In the genomic region with DNA sequence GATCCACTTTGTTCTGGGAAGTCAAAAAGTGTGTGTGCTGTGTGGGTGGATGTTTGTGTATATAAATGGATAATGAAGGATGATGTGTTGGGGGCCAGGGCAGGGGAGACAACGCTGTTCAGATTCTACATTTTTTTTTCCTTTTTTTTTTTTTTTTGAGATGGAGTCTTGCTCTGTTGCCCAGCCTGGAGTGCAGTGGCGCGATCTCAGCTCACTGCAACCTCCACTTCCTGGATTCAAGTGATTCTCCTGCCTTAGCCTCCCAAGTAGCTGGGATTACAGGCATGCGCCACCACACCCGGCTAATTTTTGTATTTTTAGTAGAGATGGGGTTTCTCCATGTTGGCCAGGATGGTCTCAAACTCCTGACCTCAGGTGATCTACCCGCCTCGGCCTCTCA, we compare ENCODE assay signal across 9 cellular contexts. TPM values are rescaled to one million over a fixed set of nuclear protein-coding genes. Genes with fewer than 3 reads are reported as not detected.
DNase-seq lines count a peak whose midpoint lies in the region; ATAC-seq and TF ChIP-seq lines count a peak whose summit lies in the region.
"Not testable (repeated sequence)": the region's sequence is repeated elsewhere in the genome, so short reads cannot be mapped to it uniquely, and the experiment has no call there.
"Had no signal": no experiment of that assay in that cellular context is flagged by ENCODE, and none has a peak within 500 bp of the region (broad histone marks: within the 10 kb centered on the region; RNA-seq: fewer than 3 reads in every experiment).

No MANE protein-coding gene starts in this region.

- H3K9me3 ChIP-seq in AG04450 (ENCODE audit: control insufficient read depth, insufficient read depth, low read length); KOPT-K1 (ENCODE audit: insufficient read depth, low read length, poor library complexity, severe bottlenecking); adipocyte (ENCODE audit: control insufficient read depth, low read length); esophagus (ENCODE audit: control insufficient read depth in 2 of 2, insufficient read depth in 1 of 2, low read depth in 1 of 2, low read length in 1 of 2); left lung; osteoblast (ENCODE audit: low read depth, low read length); stomach: not testable (repeated sequence)

- DNase-seq in AG04450 (ENCODE audit: low read depth, low spot score); activated CD4-positive, alpha-beta T cell treated with anti-CD3 and anti-CD28 coated beads for 36 hours; adipocyte (ENCODE audit: low read depth); left lung; osteoblast (ENCODE audit: insufficient read length, low spot score, missing footprints); stomach: not testable (repeated sequence)

- not testable (repeated sequence) for H2AFZ ChIP-seq in osteoblast (ENCODE audit: low read length)

- H3K9ac ChIP-seq in adipocyte (ENCODE audit: low read length): peak overlapping the region; percentile 98

- H3K27ac ChIP-seq in AG04450 (ENCODE audit: low read depth, low read length): peak overlapping the region; percentile 86
- peak overlapping the region; percentile 53 for H3K27ac ChIP-seq in KOPT-K1 (ENCODE audit: low read depth, low read length, poor library complexity, severe bottlenecking)
- peak overlapping the region; percentile 80 to 91 for H3K27ac ChIP-seq in esophagus (ENCODE audit: low read depth in 2 of 2, low read length in 1 of 2)
- peak overlapping the region; percentile 66 to 83 for H3K27ac ChIP-seq in left lung
- H3K27ac ChIP-seq in osteoblast (ENCODE audit: low read depth, low read length): peak overlapping the region; percentile 78
- H3K27ac ChIP-seq in stomach: peak overlapping the region in 4 of 5 donors; percentile 75 to 88 (median 80)

- not testable (repeated sequence) for H3K79me2 ChIP-seq in osteoblast (ENCODE audit: insufficient read depth, low read length)

- H3K4me1 Mint-ChIP-seq in activated CD4-positive, alpha-beta T cell treated with anti-CD3 and anti-CD28 coated beads for 36 hours: peaks cover 41% of the 10 kb centered on the region

- not testable (repeated sequence) for TF ChIP-seq POLR2A in stomach (IDR thresholded peaks at IDR 0.05)

- H3K27me3 ChIP-seq in AG04450 (ENCODE audit: control insufficient read depth, insufficient read depth, low read length); adipocyte (replicated peaks; ENCODE audit: control insufficient read depth, insufficient read depth, low read length); esophagus (ENCODE audit: control insufficient read depth in 1 of 2, insufficient read depth in 2 of 2, low read length in 2 of 2); left lung; osteoblast (ENCODE audit: insufficient read depth, low read length); stomach: not testable (repeated sequence)

- 73 to 76% methylated on average over 7 of the region's 7 CpGs for WGBS in esophagus, 2 donors
- 77 to 89% (median 86%) methylated on average over 7 of the region's 7 CpGs for WGBS in stomach, 5 donors

- POLR2A ChIA-PET in AG04450 (lab: Yijun Ruan, JAX): interaction anchor here (0.7 to 1.3 kb wide), 6 partner anchors 9 to 50 kb away, joined by 3 to 18 read pairs (median 4); a partner anchor contains a TSS
- POLR2A ChIA-PET in activated CD4-positive, alpha-beta T cell treated with anti-CD3 and anti-CD28 coated beads for 36 hours (lab: Charles Lee): interaction anchor here (0.6 to 0.7 kb wide), 2 partner anchors 141 to 450 kb away, joined by 3 to 6 read pairs; no protein-coding TSS in a partner anchor

- not testable (repeated sequence) for H3K4me3 Mint-ChIP-seq in activated CD4-positive, alpha-beta T cell treated with anti-CD3 and anti-CD28 coated beads for 36 hours

- H3K27ac Mint-ChIP-seq in activated CD4-positive, alpha-beta T cell treated with anti-CD3 and anti-CD28 coated beads for 36 hours: peak overlapping the region; percentile 78

- not testable (repeated sequence) for TF ChIP-seq CTCF in AG04450 (IDR thresholded peaks at IDR 0.05; ENCODE audit: low read depth, low read length); left lung (IDR thresholded peaks at IDR 0.05); osteoblast (IDR thresholded peaks at IDR 0.05; ENCODE audit: extremely low read depth, low read depth, low read length); stomach (IDR thresholded peaks at IDR 0.05)

- H3K4me2 ChIP-seq in osteoblast (ENCODE audit: insufficient read depth, low read length): not testable (repeated sequence)

- H3K36me3 Mint-ChIP-seq in activated CD4-positive, alpha-beta T cell treated with anti-CD3 and anti-CD28 coated beads for 36 hours (ENCODE audit: low read depth): not testable (repeated sequence)

- H3K27me3 Mint-ChIP-seq in activated CD4-positive, alpha-beta T cell treated with anti-CD3 and anti-CD28 coated beads for 36 hours: not testable (repeated sequence)

- ATAC-seq in activated CD4-positive, alpha-beta T cell treated with anti-CD3 and anti-CD28 coated beads for 36 hours; left lung: not testable (repeated sequence)

- H3K4me3 ChIP-seq in AG04450 (ENCODE audit: low read depth, low read length) (peak overlapping the region; percentile 0; the same call in 1 of the 2 replicates), adipocyte (ENCODE audit: low read length) (peak overlapping the region; percentile 95)
- not testable (repeated sequence) for H3K4me3 ChIP-seq in esophagus (ENCODE audit: low read depth in 1 of 2, low read length in 2 of 2); left lung; osteoblast (ENCODE audit: insufficient read depth, low read length); stomach

- not testable (repeated sequence) for H4K20me1 ChIP-seq in osteoblast (ENCODE audit: insufficient read depth, low read length)

- not testable (repeated sequence) for TF ChIP-seq EP300 in stomach (IDR thresholded peaks at IDR 0.05)

- not testable (repeated sequence) for H3K36me3 ChIP-seq in KOPT-K1 (ENCODE audit: insufficient read depth, low read length); esophagus (ENCODE audit: control insufficient read depth in 2 of 2, insufficient read depth in 2 of 2, low read length in 1 of 2); left lung; osteoblast (ENCODE audit: insufficient read depth, low read length); stomach
- peaks cover 30% of the 10 kb centered on the region for H3K36me3 ChIP-seq in adipocyte (ENCODE audit: control insufficient read depth, insufficient read depth, low read length, severe bottlenecking)

- CTCF ChIA-PET in AG04450 (lab: Charles Lee): interaction anchor here (1.8 kb wide), 1 partner anchor 19 kb away, joined by 7 read pairs; no protein-coding TSS in a partner anchor
- CTCF ChIA-PET in activated CD4-positive, alpha-beta T cell treated with anti-CD3 and anti-CD28 coated beads for 36 hours (lab: Charles Lee): interaction anchor here (1.2 to 2.7 kb wide), 3 partner anchors 9 to 48 kb away, joined by 4 to 9 read pairs (median 6); no protein-coding TSS in a partner anchor

- H3K4me1 ChIP-seq in adipocyte (ENCODE audit: control insufficient read depth, insufficient read depth, low read length) (peaks cover 37% of the 10 kb centered on the region), esophagus (ENCODE audit: control insufficient read depth in 2 of 2, insufficient read depth in 2 of 2, low read length in 1 of 2) (peaks cover 7 to 11% of the 10 kb centered on the region in 2 donors), left lung (peaks cover 6 to 53% of the 10 kb centered on the region in 2 donors), osteoblast (ENCODE audit: insufficient read depth, low read length) (peaks cover 29% of the 10 kb centered on the region), stomach (peaks cover 19 to 38% (median 26%) of the 10 kb centered on the region in 4 donors)

- H3K9me3 Mint-ChIP-seq in activated CD4-positive, alpha-beta T cell treated with anti-CD3 and anti-CD28 coated beads for 36 hours (ENCODE audit: low read depth): not testable (repeated sequence)

- intact Hi-C loops in activated CD4-positive, alpha-beta T cell treated with anti-CD3 and anti-CD28 coated beads for 36 hours (cut with DNase I, micrococcal nuclease): loop anchor here in 1 of 2 experiments (5.0 kb wide), 1 partner anchor 42 kb away; a partner anchor contains a TSS
- intact Hi-C loops in left lung (cut with DNase I); stomach (cut with DNase I; ENCODE audit: low total_unique reads): not testable (repeated sequence)

RNA-seq across cellular contexts. Expression of a gene that starts 2.8 kb away (rescaled TPM):
- 376 and 473 TPM in 2 replicates for polyA plus RNA-seq in AG04450 (2011; rRNA removed)
- polyA minus RNA-seq in AG04450 (2011; rRNA and poly(A)+ RNA removed): 64.2 and 93.9 TPM in 2 replicates
- under 1 TPM; 0.27 to 0.47 TPM for total RNA-seq in activated CD4-positive, alpha-beta T cell treated with anti-CD3 and anti-CD28 coated beads for 36 hours
- 10 to 100 TPM; 49.0 to 56.7 TPM for polyA plus RNA-seq in esophagus
- 100 to 1,000 TPM; 218 to 224 TPM for total RNA-seq in left lung
- 309 and 314 TPM in 2 replicates for total RNA-seq in osteoblast
- total RNA-seq in stomach: 100 to 1,000 TPM in 4 of 5 donors, 10 to 100 TPM in 1; 72.4 to 334 (median 186) TPM
- polyA plus RNA-seq in stomach: 100 to 1,000 TPM in 1 of 3 donors, 10 to 100 TPM in 2; 45.5 to 126 (median 68.9) TPM

RNA-seq across cellular contexts. Expression of a gene that starts 22.0 kb away (rescaled TPM):
- polyA plus RNA-seq in AG04450 (2011; rRNA removed) (0.07 TPM in 1 of 2 replicates, not detected in the other), esophagus (1 to 10 TPM; 1.9 to 2.9 TPM), stomach (1 to 10 TPM in 2 of 3 donors, under 1 TPM in 1; 0.92 to 5.2 (median 1.9) TPM)
- not detected in 2 replicates for polyA minus RNA-seq in AG04450 (2011; rRNA and poly(A)+ RNA removed)
- under 1 TPM in 1 of 2 experiments, not detected in 1; 0.12 TPM for total RNA-seq in activated CD4-positive, alpha-beta T cell treated with anti-CD3 and anti-CD28 coated beads for 36 hours
- total RNA-seq in left lung (10 to 100 TPM in 1 of 2 donors, 1 to 10 TPM in 1; 4.2 to 32.6 TPM), osteoblast (under 0.01 TPM in 1 of 2 replicates, not detected in the other), stomach (1 to 10 TPM in 2 of 5 donors, under 1 TPM in 3; 0.45 to 4.1 (median 0.87) TPM)
- total RNA-seq: SJCRH30 had no signal

RNA-seq across cellular contexts. Expression of a gene that starts 40.2 kb away (rescaled TPM):
- polyA plus RNA-seq in AG04450 (2011; rRNA removed): 2.9 and 3.6 TPM in 2 replicates
- 5.7 and 6.9 TPM in 2 replicates for polyA minus RNA-seq in AG04450 (2011; rRNA and poly(A)+ RNA removed)
- total RNA-seq in activated CD4-positive, alpha-beta T cell treated with anti-CD3 and anti-CD28 coated beads for 36 hours: 1 to 10 TPM; 6.9 to 8.6 TPM
- 10 to 100 TPM in 1 of 2 donors, 1 to 10 TPM in 1; 8.5 to 10.7 TPM for polyA plus RNA-seq in esophagus
- total RNA-seq in left lung: 10 to 100 TPM; 31.8 to 44.2 TPM
- 47.7 and 47.8 TPM in 2 replicates for total RNA-seq in osteoblast
- total RNA-seq in stomach: 10 to 100 TPM; 13.4 to 56.5 (median 14.0) TPM
- 10 to 100 TPM in 2 of 3 donors, 1 to 10 TPM in 1; 9.3 to 10.6 (median 10.2) TPM for polyA plus RNA-seq in stomach

RNA-seq across cellular contexts. Expression of a gene that starts 54.5 kb away (rescaled TPM):
- polyA plus RNA-seq in AG04450 (2011; rRNA removed): 3.0 and 3.1 TPM in 2 replicates
- polyA minus RNA-seq in AG04450 (2011; rRNA and poly(A)+ RNA removed): 3.1 and 3.2 TPM in 2 replicates
- under 1 TPM; 0.30 to 0.39 TPM for total RNA-seq in activated CD4-positive, alpha-beta T cell treated with anti-CD3 and anti-CD28 coated beads for 36 hours
- polyA plus RNA-seq in esophagus: 1 to 10 TPM; 3.6 to 3.8 TPM
- 10 to 100 TPM in 1 of 2 donors, 1 to 10 TPM in 1; 7.3 to 14.4 TPM for total RNA-seq in left lung
- total RNA-seq in osteoblast: 4.7 TPM in 2 replicates
- total RNA-seq in stomach: 1 to 10 TPM; 4.5 to 9.6 (median 8.1) TPM
- 1 to 10 TPM; 2.8 to 3.7 (median 3.1) TPM for polyA plus RNA-seq in stomach

Comparison
In these comparisons a context has a peak if more than half of its experiments do, and no peak if none do; other contexts are left out.
1. RNA of a gene that starts 2.8 kb away (total RNA-seq): 309 to 314 TPM in osteoblast, 218 to 224 TPM in left lung and 72.4 to 334 TPM in stomach; 0.27 to 0.47 TPM in activated CD4-positive, alpha-beta T cell treated with anti-CD3 and anti-CD28 coated beads for 36 hours; every median in the first group is over 10 times any median in the second.
2. Peak in every context shown above with its lines, with median percentiles within 50 percentile points of each other: H3K27ac ChIP-seq.